ENCODE assay signal across 9 cellular contexts in the genomic region with DNA sequence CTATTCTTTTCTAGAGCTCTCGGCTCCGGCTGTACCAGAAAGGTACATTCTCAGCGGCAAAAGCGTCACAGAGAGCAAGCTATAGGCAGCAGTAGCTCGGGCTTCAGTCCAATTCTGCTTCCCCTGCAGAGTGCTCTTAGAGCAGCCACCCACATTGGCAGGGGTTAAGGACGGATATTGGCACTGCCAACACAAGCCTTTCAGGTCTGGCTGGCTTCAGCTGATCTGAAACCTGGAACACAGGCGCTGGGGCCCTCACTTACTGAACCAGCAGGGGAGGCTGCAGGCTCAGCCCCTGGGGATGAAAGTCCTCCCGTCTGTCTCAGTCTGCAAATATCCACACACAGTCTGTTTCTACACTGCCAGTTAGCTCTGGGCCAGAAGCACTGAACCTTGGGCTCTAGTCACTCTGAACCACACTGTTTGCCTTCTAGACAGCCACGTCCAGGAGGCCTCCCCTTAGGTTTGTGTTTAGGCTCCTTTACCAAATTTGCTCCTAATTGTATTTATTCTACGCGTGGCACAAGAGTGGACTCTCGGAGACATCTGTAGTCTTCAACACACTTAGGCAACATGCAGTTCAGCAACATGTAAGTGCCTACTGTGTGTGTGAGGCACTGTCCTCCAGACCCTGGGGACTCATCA. TPM values are rescaled to one million over a fixed set of nuclear protein-coding genes. Genes with fewer than 3 reads are reported as not detected.
DNase-seq lines count a peak whose midpoint lies in the region; ATAC-seq and TF ChIP-seq lines count a peak whose summit lies in the region.
"Had no signal": no experiment of that assay in that cellular context is flagged by ENCODE, and none has a peak within 500 bp of the region (broad histone marks: within the 10 kb centered on the region; RNA-seq: fewer than 3 reads in every experiment).

No MANE protein-coding gene starts in this region.

- peaks cover 20 to 30% of the 10 kb centered on the region in 2 donors for H3K4me1 Mint-ChIP-seq in stimulated activated naive B cell treated with anti-CD40 and anti-IgM and Interleukin-4, amounts not matched to agents 10 μg/mL and 1 μg/mL and 100 μg/mL, for 72 hours

- intact Hi-C loops in left ventricle myocardium inferior (cut with micrococcal nuclease), result loop anchor here (10.0 kb wide), 2 partner anchors 80 to 140 kb away; no protein-coding TSS in a partner anchor

- H3K36me3 Mint-ChIP-seq in stimulated activated naive B cell treated with anti-CD40 and anti-IgM and Interleukin-4, amounts not matched to agents 10 μg/mL and 1 μg/mL and 100 μg/mL, for 72 hours, result peaks cover 14 to 32% of the 10 kb centered on the region in 2 donors

- peaks cover 3% of the 10 kb centered on the region for H3K36me3 ChIP-seq in WERI-Rb-1
- no peaks in the 10 kb centered on the region for H3K36me3 ChIP-seq in left ventricle myocardium inferior

- peaks cover 59% of the 10 kb centered on the region for H3K4me1 ChIP-seq in left ventricle myocardium inferior

- peak; percentile 26 to 31 for ATAC-seq in stimulated activated naive B cell treated with anti-CD40 and anti-IgM and Interleukin-4, amounts not matched to agents 10 μg/mL and 1 μg/mL and 100 μg/mL, for 72 hours (replicated peaks)
- no peak for ATAC-seq in GM18520 (IDR thresholded peaks at IDR 0.05; ENCODE audit: unreplicated experiment)

- no peaks in the 10 kb centered on the region for H3K9me3 ChIP-seq in WERI-Rb-1 (ENCODE audit: severe bottlenecking)
- H3K9me3 ChIP-seq in left ventricle myocardium inferior (replicated peaks), result no peaks in the 10 kb centered on the region

- no peak overlapping the region for H3K4me3 ChIP-seq in WERI-Rb-1 (ENCODE audit: low read depth, low read length)
- peak overlapping the region; percentile 7 for H3K4me3 ChIP-seq in left ventricle myocardium inferior

- H3K4me3 Mint-ChIP-seq in stimulated activated naive B cell treated with anti-CD40 and anti-IgM and Interleukin-4, amounts not matched to agents 10 μg/mL and 1 μg/mL and 100 μg/mL, for 72 hours, result no peak overlapping the region
- H3K4me3 Mint-ChIP-seq: neural crest cell had no signal

- DNase-seq in HCEC 1CT (peak; percentile 15), WERI-Rb-1 (peak; percentile 44), left ventricle myocardium inferior (peak; percentile 75), DMS53 treated with DMSO at 0.1 percent for 48 hours (lab: John Stamatoyannopoulos, UW; ENCODE audit: unreplicated experiment) (no peak), NOMO-1 treated with dmso at 0.1 percent for 144 hours (lab: John Stamatoyannopoulos, UW; ENCODE audit: unreplicated experiment) (no peak)
- no peak for DNase-seq in stimulated activated naive B cell treated with anti-CD40 and anti-IgM and Interleukin-4, amounts not matched to agents 10 μg/mL and 1 μg/mL and 100 μg/mL, for 72 hours
- DNase-seq in stimulated activated CD4-positive, alpha-beta T cell treated with anti-CD3 and anti-CD28 coated beads, Interleukin-1b, Interleukin-23, amount 100 ng/mL, for 48 hours, result no peak

- H3K27me3 Mint-ChIP-seq in stimulated activated naive B cell treated with anti-CD40 and anti-IgM and Interleukin-4, amounts not matched to agents 10 μg/mL and 1 μg/mL and 100 μg/mL, for 72 hours, result no peaks in the 10 kb centered on the region

- H3K27ac ChIP-seq in WERI-Rb-1 (no peak overlapping the region), left ventricle myocardium inferior (replicated peaks) (peak overlapping the region; percentile 93)

- H3K27me3 ChIP-seq in WERI-Rb-1 (ENCODE audit: insufficient read depth, low read depth, severe bottlenecking) (no peaks in the 10 kb centered on the region), left ventricle myocardium inferior (ENCODE audit: low read depth) (no peaks in the 10 kb centered on the region)

- no peak overlapping the region for H3K27ac Mint-ChIP-seq in stimulated activated naive B cell treated with anti-CD40 and anti-IgM and Interleukin-4, amounts not matched to agents 10 μg/mL and 1 μg/mL and 100 μg/mL, for 72 hours

- H3K9me3 Mint-ChIP-seq in stimulated activated naive B cell treated with anti-CD40 and anti-IgM and Interleukin-4, amounts not matched to agents 10 μg/mL and 1 μg/mL and 100 μg/mL, for 72 hours, result no peaks in the 10 kb centered on the region
- H3K9me3 Mint-ChIP-seq: neural crest cell had no signal

- TF ChIP-seq CTCF in WERI-Rb-1 (IDR thresholded peaks at IDR 0.05; ENCODE audit: low read depth, low read length) (peak; percentile 77), left ventricle myocardium inferior (IDR thresholded peaks at IDR 0.05; ENCODE audit: borderline replicate concordance) (peak; percentile 87)

RNA-seq across cellular contexts. Expression of gene HIC1, which starts 40.1 kb away (rescaled TPM):
- 23.5 TPM for total RNA-seq in left ventricle myocardium inferior

RNA-seq across cellular contexts. Expression of gene OVCA2, which starts 53.2 kb away (rescaled TPM):
- 16.6 TPM for total RNA-seq in left ventricle myocardium inferior

Comparison
In these comparisons a context has a peak if more than half of its experiments do, and no peak if none do; other contexts are left out.
1. DNase-seq: peak in HCEC 1CT (single experiment), WERI-Rb-1 (single experiment) and left ventricle myocardium inferior (single experiment); none in stimulated activated naive B cell treated with anti-CD40 and anti-IgM and Interleukin-4, amounts not matched to agents 10 μg/mL and 1 μg/mL and 100 μg/mL, for 72 hours (single experiment), DMS53 treated with DMSO at 0.1 percent for 48 hours (single experiment), NOMO-1 treated with dmso at 0.1 percent for 144 hours (single experiment) and stimulated activated CD4-positive, alpha-beta T cell treated with anti-CD3 and anti-CD28 coated beads, Interleukin-1b, Interleukin-23, amount 100 ng/mL, for 48 hours (single experiment).